In genomic region chr7:22117222-22117621, GRCh38 we compare ENCODE assay signal across 17 cellular contexts.
DNase-seq lines count a peak whose midpoint lies in the region; ATAC-seq lines count a peak whose summit lies in the region.
"Had no signal": no experiment of that assay in that cellular context is flagged by ENCODE, and none has a peak within 500 bp of the region (broad histone marks: within the 10 kb centered on the region; RNA-seq: fewer than 3 reads in every experiment).

No MANE protein-coding gene starts in this region.

- no peak overlapping the region for H3K4me3 Mint-ChIP-seq in stimulated activated naive CD8-positive, alpha-beta T cell treated with anti-CD3 and anti-CD28 coated beads, Interleukin-15, amount 100 ng/mL, for 72 hours
- no peak overlapping the region for H3K4me3 Mint-ChIP-seq in activated CD8-positive, alpha-beta memory T cell treated with anti-CD3 and anti-CD28 coated beads, Interleukin-2, amount 10 ng/mL, durations not matched to agents 7 days and 5 days
- no peak overlapping the region for H3K4me3 Mint-ChIP-seq in activated CD8-positive, alpha-beta T cell treated with anti-CD3 and anti-CD28 coated beads, Interleukin-2, amount 10 ng/mL, durations not matched to agents 7 days and 5 days

- H3K27ac Mint-ChIP-seq in stimulated activated naive CD8-positive, alpha-beta T cell treated with anti-CD3 and anti-CD28 coated beads, Interleukin-15, amount 100 ng/mL, for 72 hours = no peak overlapping the region
- no peak overlapping the region for H3K27ac Mint-ChIP-seq in activated CD8-positive, alpha-beta memory T cell treated with anti-CD3 and anti-CD28 coated beads, Interleukin-2, amount 10 ng/mL, durations not matched to agents 7 days and 5 days
- no peak overlapping the region for H3K27ac Mint-ChIP-seq in activated CD8-positive, alpha-beta T cell treated with anti-CD3 and anti-CD28 coated beads, Interleukin-2, amount 10 ng/mL, durations not matched to agents 7 days and 5 days

- CTCF ChIA-PET in activated CD8-positive, alpha-beta memory T cell treated with anti-CD3 and anti-CD28 coated beads, Interleukin-2, amount 10 ng/mL, durations not matched to agents 7 days and 5 days (lab: Charles Lee) = no interaction called here
- CTCF ChIA-PET in activated CD8-positive, alpha-beta T cell treated with anti-CD3 and anti-CD28 coated beads, Interleukin-2, amount 10 ng/mL, durations not matched to agents 7 days and 5 days (lab: Charles Lee) = no interaction called here

- H3K27me3 Mint-ChIP-seq in stimulated activated naive CD8-positive, alpha-beta T cell treated with anti-CD3 and anti-CD28 coated beads, Interleukin-15, amount 100 ng/mL, for 72 hours = no peaks in the 10 kb centered on the region
- H3K27me3 Mint-ChIP-seq in activated CD8-positive, alpha-beta memory T cell treated with anti-CD3 and anti-CD28 coated beads, Interleukin-2, amount 10 ng/mL, durations not matched to agents 7 days and 5 days = peaks cover 20% of the 10 kb centered on the region
- H3K27me3 Mint-ChIP-seq in activated CD8-positive, alpha-beta T cell treated with anti-CD3 and anti-CD28 coated beads, Interleukin-2, amount 10 ng/mL, durations not matched to agents 7 days and 5 days (ENCODE audit: low read depth) = peaks cover 2% of the 10 kb centered on the region

- H3K4me1 Mint-ChIP-seq in stimulated activated naive CD8-positive, alpha-beta T cell treated with anti-CD3 and anti-CD28 coated beads, Interleukin-15, amount 100 ng/mL, for 72 hours = peaks cover 6% of the 10 kb centered on the region
- H3K4me1 Mint-ChIP-seq in activated CD8-positive, alpha-beta memory T cell treated with anti-CD3 and anti-CD28 coated beads, Interleukin-2, amount 10 ng/mL, durations not matched to agents 7 days and 5 days = peaks cover 31% of the 10 kb centered on the region
- H3K4me1 Mint-ChIP-seq in activated CD8-positive, alpha-beta T cell treated with anti-CD3 and anti-CD28 coated beads, Interleukin-2, amount 10 ng/mL, durations not matched to agents 7 days and 5 days (ENCODE audit: low read depth) = peaks cover 14% of the 10 kb centered on the region

- no peak for DNase-seq in stimulated activated naive CD8-positive, alpha-beta T cell treated with anti-CD3 and anti-CD28 coated beads, Interleukin-15, amount 100 ng/mL, for 72 hours
- no peak for DNase-seq in stimulated activated naive CD8-positive, alpha-beta T cell treated with anti-CD3 and anti-CD28 coated beads, Interleukin-15, Interleukin-2, amounts not matched to agents 100 U/mL and 50 U/mL, for 24 hours
- DNase-seq in activated CD8-positive, alpha-beta memory T cell treated with anti-CD3 and anti-CD28 coated beads, Interleukin-2, amount 10 ng/mL, durations not matched to agents 7 days and 5 days = peak; percentile 54
- no peak for DNase-seq in activated CD8-positive, alpha-beta T cell treated with anti-CD3 and anti-CD28 coated beads, Interleukin-2, amount 10 ng/mL, durations not matched to agents 7 days and 5 days
- DNase-seq in NCI-H1417 treated with DMSO at 0.1 percent for 48 hours (lab: John Stamatoyannopoulos, UW) (no peak), NK-92 (lab: John Stamatoyannopoulos, UW; ENCODE audit: unreplicated experiment) (no peak)
- DNase-seq: DMS153, EL, Kasumi-1, NCI-H1417, NCI-H2029 treated with DMSO at 0.1 percent for 48 hours, NCI-H510A treated with DMSO at 0.1 percent for 48 hours, SHP77 treated with DMSO at 0.1 percent for 48 hours had no signal

- H3K9me3 Mint-ChIP-seq in stimulated activated naive CD8-positive, alpha-beta T cell treated with anti-CD3 and anti-CD28 coated beads, Interleukin-15, amount 100 ng/mL, for 72 hours = no peaks in the 10 kb centered on the region
- H3K9me3 Mint-ChIP-seq in activated CD8-positive, alpha-beta memory T cell treated with anti-CD3 and anti-CD28 coated beads, Interleukin-2, amount 10 ng/mL, durations not matched to agents 7 days and 5 days (ENCODE audit: low read depth) = no peaks in the 10 kb centered on the region
- no peaks in the 10 kb centered on the region for H3K9me3 Mint-ChIP-seq in activated CD8-positive, alpha-beta T cell treated with anti-CD3 and anti-CD28 coated beads, Interleukin-2, amount 10 ng/mL, durations not matched to agents 7 days and 5 days (ENCODE audit: insufficient read depth)

- peak overlapping the region; percentile 42 for H3K27ac ChIP-seq in layer of hippocampus (ENCODE audit: low read depth, low read length)
- H3K27ac ChIP-seq: A549, C4-2B had no signal

- no peaks in the 10 kb centered on the region for H3K27me3 ChIP-seq in layer of hippocampus (ENCODE audit: control insufficient read depth, insufficient read depth, low read length)

- peak; percentile 11 for ATAC-seq in stimulated activated naive CD8-positive, alpha-beta T cell treated with anti-CD3 and anti-CD28 coated beads, Interleukin-15, amount 100 ng/mL, for 72 hours
- no peak for ATAC-seq in stimulated activated naive CD8-positive, alpha-beta T cell treated with anti-CD3 and anti-CD28 coated beads, Interleukin-15, Interleukin-2, amounts not matched to agents 100 U/mL and 50 U/mL, for 24 hours
- peak; percentile 44 for ATAC-seq in activated CD8-positive, alpha-beta memory T cell treated with anti-CD3 and anti-CD28 coated beads, Interleukin-2, amount 10 ng/mL, durations not matched to agents 7 days and 5 days
- no peak for ATAC-seq in activated CD8-positive, alpha-beta T cell treated with anti-CD3 and anti-CD28 coated beads, Interleukin-2, amount 10 ng/mL, durations not matched to agents 7 days and 5 days
- ATAC-seq in HG03571 (IDR thresholded peaks at IDR 0.05; ENCODE audit: unreplicated experiment) = no peak

- no peaks in the 10 kb centered on the region for H3K36me3 Mint-ChIP-seq in activated CD8-positive, alpha-beta memory T cell treated with anti-CD3 and anti-CD28 coated beads, Interleukin-2, amount 10 ng/mL, durations not matched to agents 7 days and 5 days
- H3K36me3 Mint-ChIP-seq in activated CD8-positive, alpha-beta T cell treated with anti-CD3 and anti-CD28 coated beads, Interleukin-2, amount 10 ng/mL, durations not matched to agents 7 days and 5 days (ENCODE audit: low read depth) = no peaks in the 10 kb centered on the region

- POLR2A ChIA-PET in activated CD8-positive, alpha-beta T cell treated with anti-CD3 and anti-CD28 coated beads, Interleukin-2, amount 10 ng/mL, durations not matched to agents 7 days and 5 days (lab: Charles Lee) = interaction anchor here (0.6 kb wide), 1 partner anchor 285 kb away, joined by 7 read pairs; no protein-coding TSS in a partner anchor

Comparison
In these comparisons a context has a peak if more than half of its experiments do, and no peak if none do; other contexts are left out.
1. ATAC-seq: peak in stimulated activated naive CD8-positive, alpha-beta T cell treated with anti-CD3 and anti-CD28 coated beads, Interleukin-15, amount 100 ng/mL, for 72 hours (single experiment) and activated CD8-positive, alpha-beta memory T cell treated with anti-CD3 and anti-CD28 coated beads, Interleukin-2, amount 10 ng/mL, durations not matched to agents 7 days and 5 days (single experiment); none in stimulated activated naive CD8-positive, alpha-beta T cell treated with anti-CD3 and anti-CD28 coated beads, Interleukin-15, Interleukin-2, amounts not matched to agents 100 U/mL and 50 U/mL, for 24 hours (single experiment), activated CD8-positive, alpha-beta T cell treated with anti-CD3 and anti-CD28 coated beads, Interleukin-2, amount 10 ng/mL, durations not matched to agents 7 days and 5 days (single experiment) and HG03571 (single experiment).